In genomic region chr5:139828207-139828895, GRCh38 we compare ENCODE assay signal across 30 cellular contexts. TPM values are rescaled to one million over a fixed set of nuclear protein-coding genes. Genes with fewer than 3 reads are reported as not detected.
A peak's percentile ranks its signal among the peaks of the same experiment; 100 is the strongest.
DNase-seq lines count a peak whose midpoint lies in the region; ATAC-seq and TF ChIP-seq lines count a peak whose summit lies in the region.
"Had no signal": no experiment of that assay in that cellular context is flagged by ENCODE, and none has a peak within 500 bp of the region (broad histone marks: within the 10 kb centered on the region; RNA-seq: fewer than 3 reads in every experiment).

No MANE protein-coding gene starts in this region.

- H3K9me3 ChIP-seq in stomach: no peaks in the 10 kb centered on the region
- H3K9me3 ChIP-seq: Caco-2, neutrophil, Peyer's patch, SJCRH30 had no signal

- no peaks in the 10 kb centered on the region for H3K36me3 ChIP-seq in stomach
- H3K36me3 ChIP-seq: neutrophil, Peyer's patch, SJCRH30 had no signal

- intact Hi-C loops in CD14-positive monocyte (cut with micrococcal nuclease): no loop called here
- intact Hi-C loops in posterior cingulate gyrus (cut with DNase I): loop anchor here (1.0 kb wide), 1 partner anchor 40 kb away; no protein-coding TSS in a partner anchor
- intact Hi-C loops in stomach (cut with DNase I; ENCODE audit: low total_unique reads): no loop called here

- H3K27ac ChIP-seq in angular gyrus (ENCODE audit: low read depth, low read length) (peak overlapping the region; percentile 65), stomach (no peak overlapping the region)
- H3K27ac ChIP-seq: neutrophil, Peyer's patch, SJCRH30 had no signal

- H3K4me3 ChIP-seq in stomach: no peak overlapping the region
- H3K4me3 ChIP-seq: Peyer's patch, SJCRH30 had no signal

- H3K27ac Mint-ChIP-seq in CD14-positive monocyte: no peak overlapping the region
- no peak overlapping the region for H3K27ac Mint-ChIP-seq in activated T-helper 17 cell treated with anti-CD3 and anti-CD28 coated beads, Interleukin-2, amount 50 U/mL, for 72 hours
- H3K27ac Mint-ChIP-seq: activated naive CD4-positive, alpha-beta T cell treated with anti-CD3 and anti-CD28 coated beads, Interleukin-2, amount 10 ng/mL, durations not matched to agents 7 days and 5 days; activated T-helper 1 cell treated with anti-CD3 and anti-CD28 coated beads, Interleukin-12 subunit alpha, Interleukin-12 subunit beta, Interleukin-2, Interleukin-4 antibody, amounts not matched to agents 30 ng/mL and 10 ng/mL and 1 ng/mL, durations not matched to agents 14 hours and 24 hours and 36 hours; dendritic cell treated with granulocyte-macrophage colony-stimulating factor and Interleukin-4, amounts not matched to agents 40 ng/mL and 50 ng/mL, for 4 days; H9; memory B cell; type B pancreatic cell had no signal

- H3K4me3 Mint-ChIP-seq in CD14-positive monocyte: no peak overlapping the region
- H3K4me3 Mint-ChIP-seq in activated T-helper 17 cell treated with anti-CD3 and anti-CD28 coated beads, Interleukin-2, amount 50 U/mL, for 72 hours: no peak overlapping the region
- H3K4me3 Mint-ChIP-seq: activated naive CD4-positive, alpha-beta T cell treated with anti-CD3 and anti-CD28 coated beads, Interleukin-2, amount 10 ng/mL, durations not matched to agents 7 days and 5 days; activated T-helper 1 cell treated with anti-CD3 and anti-CD28 coated beads, Interleukin-12 subunit alpha, Interleukin-12 subunit beta, Interleukin-2, Interleukin-4 antibody, amounts not matched to agents 30 ng/mL and 10 ng/mL and 1 ng/mL, durations not matched to agents 14 hours and 24 hours and 36 hours; dendritic cell treated with granulocyte-macrophage colony-stimulating factor and Interleukin-4, amounts not matched to agents 40 ng/mL and 50 ng/mL, for 4 days; H9; memory B cell; type B pancreatic cell had no signal

- TF ChIP-seq EP300 in stomach (IDR thresholded peaks at IDR 0.05): no peak

- no peak for TF ChIP-seq CTCF in CD14-positive monocyte (IDR thresholded peaks at IDR 0.05)
- TF ChIP-seq CTCF in GM20000 (IDR thresholded peaks at IDR 0.05; ENCODE audit: extremely low read depth, missing control alignments): no peak
- TF ChIP-seq CTCF in stomach (IDR thresholded peaks at IDR 0.05): no peak

- peaks cover 8 to 22% (median 18%) of the 10 kb centered on the region in 3 donors for H3K27me3 Mint-ChIP-seq in CD14-positive monocyte (ENCODE audit: low read depth in 3 of 3)
- peaks cover 5% of the 10 kb centered on the region for H3K27me3 Mint-ChIP-seq in activated T-helper 17 cell treated with anti-CD3 and anti-CD28 coated beads, Interleukin-2, amount 50 U/mL, for 72 hours

- H3K9me3 Mint-ChIP-seq in CD14-positive monocyte: peaks cover 0 to 15% (median 2%) of the 10 kb centered on the region in 7 donors
- no peaks in the 10 kb centered on the region for H3K9me3 Mint-ChIP-seq in activated T-helper 17 cell treated with anti-CD3 and anti-CD28 coated beads, Interleukin-2, amount 50 U/mL, for 72 hours
- H3K9me3 Mint-ChIP-seq: activated naive CD4-positive, alpha-beta T cell treated with anti-CD3 and anti-CD28 coated beads, Interleukin-2, amount 10 ng/mL, durations not matched to agents 7 days and 5 days; activated T-helper 1 cell treated with anti-CD3 and anti-CD28 coated beads, Interleukin-12 subunit alpha, Interleukin-12 subunit beta, Interleukin-2, Interleukin-4 antibody, amounts not matched to agents 30 ng/mL and 10 ng/mL and 1 ng/mL, durations not matched to agents 14 hours and 24 hours and 36 hours; dendritic cell treated with granulocyte-macrophage colony-stimulating factor and Interleukin-4, amounts not matched to agents 40 ng/mL and 50 ng/mL, for 4 days; H9; memory B cell had no signal

- WGBS in stomach, 5 donors: 70 to 74% (median 72%) methylated on average over 8 of the region's 8 CpGs

- H3K27me3 ChIP-seq in stomach: peaks cover 0 to 5% (median 0%) of the 10 kb centered on the region in 3 donors
- H3K27me3 ChIP-seq: Peyer's patch had no signal

- H3K36me3 Mint-ChIP-seq in CD14-positive monocyte: no peaks in the 10 kb centered on the region
- H3K36me3 Mint-ChIP-seq in activated T-helper 17 cell treated with anti-CD3 and anti-CD28 coated beads, Interleukin-2, amount 50 U/mL, for 72 hours (ENCODE audit: low read depth): no peaks in the 10 kb centered on the region
- H3K36me3 Mint-ChIP-seq: activated naive CD4-positive, alpha-beta T cell treated with anti-CD3 and anti-CD28 coated beads, Interleukin-2, amount 10 ng/mL, durations not matched to agents 7 days and 5 days; memory B cell; type B pancreatic cell had no signal

- H3K4me1 Mint-ChIP-seq in CD14-positive monocyte: no peaks in the 10 kb centered on the region
- no peaks in the 10 kb centered on the region for H3K4me1 Mint-ChIP-seq in activated T-helper 17 cell treated with anti-CD3 and anti-CD28 coated beads, Interleukin-2, amount 50 U/mL, for 72 hours
- H3K4me1 Mint-ChIP-seq: activated naive CD4-positive, alpha-beta T cell treated with anti-CD3 and anti-CD28 coated beads, Interleukin-2, amount 10 ng/mL, durations not matched to agents 7 days and 5 days; memory B cell had no signal

- no peaks in the 10 kb centered on the region for H3K4me1 ChIP-seq in stomach
- H3K4me1 ChIP-seq: Caco-2, Peyer's patch, SJCRH30 had no signal

- ATAC-seq in activated T-helper 17 cell treated with anti-CD3 and anti-CD28 coated beads, Interleukin-2, amount 50 U/mL, for 72 hours (replicated peaks): no peak

- no peak for TF ChIP-seq POLR2A in stomach (IDR thresholded peaks at IDR 0.05)

- DNase-seq in CD14-positive monocyte (ENCODE audit: low spot score) (peak; percentile 12), hypothalamus (lab: John Stamatoyannopoulos, UW) (peak in 38 of 51 donors; percentile 21 to 88 (median 64)), posterior cingulate gyrus (peak in 8 of 10 donors; percentile 33 to 93 (median 63)), HuH-7.5 (ENCODE audit: low spot score) (no peak), GM20000 (ENCODE audit: low spot score) (no peak), stomach (no peak)
- DNase-seq: ACHN; activated CD4-positive, alpha-beta T cell treated with anti-CD3 and anti-CD28 coated beads, Interleukin-2, amount 50 U/mL, for 4 hours; activated naive CD4-positive, alpha-beta T cell treated with anti-CD3 and anti-CD28 coated beads, Interleukin-2, amount 10 ng/mL, durations not matched to agents 7 days and 5 days; DMS79; GDM1; H9; NCI-H1092; NCI-H187; NCI-H524 treated with DMSO at 0.1 percent for 48 hours; SJCRH30; small intestine; stimulated activated CD4-positive, alpha-beta T cell treated with anti-CD3 and anti-CD28 coated beads, Interleukin-1b, Interleukin-23, amount 100 ng/mL, for 48 hours; stimulated activated CD8-positive, alpha-beta memory T cell treated with anti-CD3 and anti-CD28 coated beads, Interleukin-4, amount 100 ng/mL, for 48 hours; T-helper 1 cell had no signal

RNA-seq across cellular contexts. Expression of gene PSD2, which starts 32.7 kb away (rescaled TPM):
- polyA plus RNA-seq in CD14-positive monocyte: not detected
- not detected for total RNA-seq in activated T-helper 17 cell treated with anti-CD3 and anti-CD28 coated beads, Interleukin-2, amount 50 U/mL, for 72 hours
- under 1 TPM in 1 of 5 donors, not detected in 4; 0.73 TPM for total RNA-seq in stomach
- under 1 TPM in 1 of 3 donors, not detected in 2; 0.05 TPM for polyA plus RNA-seq in stomach
- total RNA-seq: activated T-helper 1 cell treated with anti-CD3 and anti-CD28 coated beads, Interleukin-12 subunit alpha, Interleukin-12 subunit beta, Interleukin-2, Interleukin-4 antibody, amounts not matched to agents 30 ng/mL and 10 ng/mL and 1 ng/mL, durations not matched to agents 14 hours and 24 hours and 36 hours; HT-29; Peyer's patch; SJCRH30 had no signal

Comparison
In these comparisons a context has a peak if more than half of its experiments do, and no peak if none do; other contexts are left out.
1. DNase-seq: peak in CD14-positive monocyte (single experiment), hypothalamus (38 of 51) and posterior cingulate gyrus (8 of 10); none in HuH-7.5 (single experiment), GM20000 (single experiment) and stomach (single experiment).